8 cellular contexts compared by ENCODE assay signal in the genomic region with DNA sequence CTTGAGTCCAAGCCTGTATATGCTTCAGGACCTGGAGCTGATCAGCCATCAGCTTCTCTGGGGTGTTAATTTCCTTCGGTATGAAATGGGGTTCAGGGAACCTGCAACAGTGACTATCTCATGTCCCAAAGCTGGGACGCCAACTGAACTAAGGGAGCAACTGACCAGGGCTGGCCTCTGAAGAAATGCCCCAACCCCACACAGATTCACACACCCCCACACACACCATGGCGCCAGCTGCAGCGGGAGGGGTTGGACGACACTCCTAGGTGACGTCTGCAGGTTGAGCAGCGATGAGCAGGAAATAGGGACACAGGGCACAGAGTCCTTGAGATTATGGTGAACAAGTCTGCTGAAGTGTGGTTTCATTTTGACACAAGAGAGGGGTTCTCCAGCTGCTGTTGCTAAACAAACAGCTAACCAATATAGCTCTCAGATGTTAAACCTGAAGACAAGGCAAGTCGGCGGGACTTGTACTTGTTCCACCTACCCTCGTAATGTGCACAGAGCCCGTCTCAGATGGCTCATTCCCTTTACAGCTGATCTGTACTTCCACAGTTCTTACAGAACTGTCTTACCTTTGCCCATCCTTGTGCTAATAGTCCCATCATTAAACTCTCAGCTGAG. TPM values are rescaled to one million over a fixed set of nuclear protein-coding genes. Genes with fewer than 3 reads are reported as not detected.
DNase-seq lines count a peak whose midpoint lies in the region; ATAC-seq and TF ChIP-seq lines count a peak whose summit lies in the region.

No MANE protein-coding gene starts in this region.

- H2AFZ ChIP-seq in OCI-LY3 (ENCODE audit: low read depth, low read length), result peak overlapping the region; percentile 22; the same call in 1 of the 2 replicates

- peak overlapping the region; percentile 11 for H3K9ac ChIP-seq in OCI-LY3 (ENCODE audit: low read length)
- H3K9ac ChIP-seq in mucosa of rectum (ENCODE audit: low read depth in 1 of 2, low read length in 2 of 2), result peak overlapping the region; percentile 52 to 61

- H3K4me3 ChIP-seq in OCI-LY3 (ENCODE audit: low read length), result peak overlapping the region; percentile 77
- H3K4me3 ChIP-seq in mucosa of rectum (ENCODE audit: low read length in 2 of 2), result peak overlapping the region; percentile 57 to 63
- H3K4me3 ChIP-seq in brain microvascular endothelial cell (ENCODE audit: low read depth, low read length), result no peak overlapping the region
- no peak overlapping the region for H3K4me3 ChIP-seq in SJCRH30

- no peaks in the 10 kb centered on the region for H3K79me2 ChIP-seq in OCI-LY3 (ENCODE audit: low read length)

- H3K4me2 ChIP-seq in OCI-LY3 (ENCODE audit: low read length), result peak overlapping the region; percentile 95

- no peaks in the 10 kb centered on the region for H3K36me3 ChIP-seq in OCI-LY3 (replicated peaks; ENCODE audit: low read depth, low read length)
- H3K36me3 ChIP-seq in mucosa of rectum (ENCODE audit: control insufficient read depth in 2 of 2, insufficient read depth in 2 of 2, low read length in 2 of 2), result no peaks in the 10 kb centered on the region
- H3K36me3 ChIP-seq in brain microvascular endothelial cell (replicated peaks), result no peaks in the 10 kb centered on the region
- H3K36me3 ChIP-seq in SJCRH30, result no peaks in the 10 kb centered on the region

- no peaks in the 10 kb centered on the region for H4K20me1 ChIP-seq in OCI-LY3 (ENCODE audit: insufficient read depth, low read length)

- DNase-seq in NCI-H128 (lab: John Stamatoyannopoulos, UW; ENCODE audit: unreplicated experiment), result no peak
- no peak for DNase-seq in posterior cingulate gyrus
- DNase-seq in brain microvascular endothelial cell, result no peak
- DNase-seq in SJCRH30, result no peak

- TF ChIP-seq CTCF in OCI-LY3 (IDR thresholded peaks at IDR 0.05; ENCODE audit: low read depth, low read length) (no peak), brain microvascular endothelial cell (IDR thresholded peaks at IDR 0.05; ENCODE audit: low read depth, low read length, missing control alignments) (no peak)

- H3K4me1 ChIP-seq in OCI-LY3 (ENCODE audit: low read length), result peaks cover 34% of the 10 kb centered on the region
- peaks cover 8 to 9% of the 10 kb centered on the region in 2 donors for H3K4me1 ChIP-seq in mucosa of rectum (ENCODE audit: control insufficient read depth in 2 of 2, insufficient read depth in 2 of 2, low read length in 2 of 2)
- H3K4me1 ChIP-seq in SJCRH30, result no peaks in the 10 kb centered on the region

- in situ Hi-C loops in brain microvascular endothelial cell (cut with HindIII; ENCODE audit: low pct_ligation_motif_present, low sequenced_read_pairs), result no loop called here

- intact Hi-C loops in posterior cingulate gyrus (cut with DNase I), result no loop called here

- ATAC-seq in GM18870 (IDR thresholded peaks at IDR 0.05; ENCODE audit: unreplicated experiment), result peak; percentile 85
- peak; percentile 91 for ATAC-seq in HG02678 (IDR thresholded peaks at IDR 0.05; ENCODE audit: unreplicated experiment)

- H3K9me3 ChIP-seq in OCI-LY3 (ENCODE audit: insufficient read depth, low read length) (no peaks in the 10 kb centered on the region), mucosa of rectum (ENCODE audit: control insufficient read depth in 2 of 2, low read length in 2 of 2) (no peaks in the 10 kb centered on the region), SJCRH30 (replicated peaks) (no peaks in the 10 kb centered on the region)

- H3K27ac ChIP-seq in OCI-LY3 (ENCODE audit: low read length), result peak overlapping the region; percentile 27
- peak overlapping the region; percentile 88 to 89 for H3K27ac ChIP-seq in mucosa of rectum (ENCODE audit: low read depth in 2 of 2, low read length in 2 of 2)
- H3K27ac ChIP-seq in brain microvascular endothelial cell, result no peak overlapping the region
- H3K27ac ChIP-seq in SJCRH30, result no peak overlapping the region

- H3K27me3 ChIP-seq in OCI-LY3 (ENCODE audit: low read depth, low read length), result peaks cover 9% of the 10 kb centered on the region
- no peaks in the 10 kb centered on the region for H3K27me3 ChIP-seq in mucosa of rectum (ENCODE audit: control insufficient read depth in 2 of 2, insufficient read depth in 2 of 2, low read length in 2 of 2)
- no peaks in the 10 kb centered on the region for H3K27me3 ChIP-seq in brain microvascular endothelial cell (replicated peaks)
- no peaks in the 10 kb centered on the region for H3K27me3 ChIP-seq in SJCRH30

RNA-seq across cellular contexts. Expression of gene ADTRP, which starts 7.5 kb away (rescaled TPM):
- not detected in 2 replicates for total RNA-seq in SJCRH30 (2014; rRNA removed; shearing (Covaris generic))

Comparison
In these comparisons a context has a peak if more than half of its experiments do, and no peak if none do; other contexts are left out.
1. H3K27ac ChIP-seq: peak in OCI-LY3 (single experiment) and mucosa of rectum (2 of 2); none in brain microvascular endothelial cell (single experiment) and SJCRH30 (single experiment).
2. H3K4me3 ChIP-seq: peak in OCI-LY3 (single experiment) and mucosa of rectum (2 of 2); none in brain microvascular endothelial cell (single experiment) and SJCRH30 (single experiment).